ENCODE assay signal across 8 cellular contexts in genomic region chr1:181106022-181106312, GRCh38. TPM values are rescaled to one million over a fixed set of nuclear protein-coding genes. Genes with fewer than 3 reads are reported as not detected.
DNase-seq lines count a peak whose midpoint lies in the region; ATAC-seq and TF ChIP-seq lines count a peak whose summit lies in the region.

No MANE protein-coding gene starts in this region.

- H3K4me1 ChIP-seq in DOHH2 (ENCODE audit: control insufficient read depth, low read length) = peaks cover 27% of the 10 kb centered on the region
- peaks cover 70% of the 10 kb centered on the region for H3K4me1 ChIP-seq in PC-9 (replicated peaks; ENCODE audit: insufficient read depth)
- H3K4me1 ChIP-seq in esophagus muscularis mucosa = peaks cover 31 to 64% (median 52%) of the 10 kb centered on the region in 4 donors

- TF ChIP-seq EP300 in esophagus muscularis mucosa (IDR thresholded peaks at IDR 0.05) = no peak

- H3K27ac ChIP-seq in DOHH2 (ENCODE audit: low read depth, low read length) = no peak overlapping the region
- no peak overlapping the region for H3K27ac ChIP-seq in PC-9
- peak overlapping the region; percentile 81 to 94 (median 89) for H3K27ac ChIP-seq in esophagus muscularis mucosa (replicated peaks in 1 of 4)

- intact Hi-C loops in PC-9 (cut with micrococcal nuclease; ENCODE audit: unreplicated experiment) = no loop called here
- intact Hi-C loops in esophagus muscularis mucosa (cut with DNase I) = no loop called here

- 61% methylated on average over 3 of the region's 3 CpGs for WGBS in esophagus muscularis mucosa

- H3K36me3 ChIP-seq in DOHH2 (ENCODE audit: control insufficient read depth, low read length) (no peaks in the 10 kb centered on the region), PC-9 (ENCODE audit: low read depth) (no peaks in the 10 kb centered on the region), esophagus muscularis mucosa (no peaks in the 10 kb centered on the region)

- BruUV-seq in PC-9 (replicated peaks; lab: Mats Ljungman, UMichigan) = no TSS peak

- no peaks in the 10 kb centered on the region for H4K20me1 ChIP-seq in DOHH2 (ENCODE audit: control insufficient read depth, insufficient read depth, low read depth, low read length)
- H4K20me1 ChIP-seq in PC-9 (ENCODE audit: insufficient read depth) = no peaks in the 10 kb centered on the region

- H3F3A ChIP-seq in DOHH2 (ENCODE audit: control insufficient read depth, insufficient read depth) (no peaks in the 10 kb centered on the region), PC-9 (ENCODE audit: insufficient read depth, low read depth) (peaks cover 24% of the 10 kb centered on the region)

- no peak overlapping the region for H2AFZ ChIP-seq in PC-9

- TF ChIP-seq CTCF in DOHH2 (IDR thresholded peaks at IDR 0.05; ENCODE audit: low read depth, low read length, poor library complexity, severe bottlenecking) (no peak), PC-9 (conservative IDR thresholded peaks at IDR 0.05) (no peak), esophagus muscularis mucosa (IDR thresholded peaks at IDR 0.05) (no peak), retinal pigment epithelial cell (conservative IDR thresholded peaks at IDR 0.05; ENCODE audit: low read depth, low read length) (no peak), omental fat pad (IDR thresholded peaks at IDR 0.05) (no peak)

- H3K9me2 ChIP-seq in DOHH2 (replicated peaks; ENCODE audit: control insufficient read depth, low read length) (no peaks in the 10 kb centered on the region), PC-9 (ENCODE audit: insufficient read depth) (no peaks in the 10 kb centered on the region)

- H3K4me3 ChIP-seq in DOHH2 (ENCODE audit: low read length) = peak overlapping the region; percentile 70
- peak overlapping the region; percentile 37; the same call in 1 of the 2 replicates for H3K4me3 ChIP-seq in PC-9
- peak overlapping the region; percentile 66 to 91 (median 86) for H3K4me3 ChIP-seq in esophagus muscularis mucosa
- peak overlapping the region; percentile 41 for H3K4me3 ChIP-seq in retinal pigment epithelial cell (ENCODE audit: low read length)

- H3K4me2 ChIP-seq in DOHH2 (ENCODE audit: low read length) = peak overlapping the region; percentile 76
- H3K4me2 ChIP-seq in PC-9 = peak overlapping the region; percentile 78

- POLR2A ChIA-PET in PC-9 (lab: Charles Lee; ENCODE audit: unreplicated experiment) = no interaction called here

- H3K9me3 ChIP-seq in DOHH2 (ENCODE audit: control insufficient read depth, insufficient read depth, low read length) (no peaks in the 10 kb centered on the region), PC-9 (ENCODE audit: insufficient read depth, low read depth) (no peaks in the 10 kb centered on the region), esophagus muscularis mucosa (no peaks in the 10 kb centered on the region)

- H3K27me3 ChIP-seq in DOHH2 (ENCODE audit: control insufficient read depth, low read length) = peaks cover 55% of the 10 kb centered on the region
- no peaks in the 10 kb centered on the region for H3K27me3 ChIP-seq in PC-9 (ENCODE audit: insufficient read depth, low read depth)
- no peaks in the 10 kb centered on the region for H3K27me3 ChIP-seq in esophagus muscularis mucosa

- H3K79me2 ChIP-seq in DOHH2 (ENCODE audit: control insufficient read depth, low read length) = no peaks in the 10 kb centered on the region
- peaks cover 34% of the 10 kb centered on the region for H3K79me2 ChIP-seq in PC-9 (ENCODE audit: low read depth)

- CTCF ChIA-PET in PC-9 (lab: Charles Lee) = no interaction called here

- no peak for DNase-seq in PC-9
- DNase-seq in esophagus muscularis mucosa (ENCODE audit: extremely low spot score) = no peak
- DNase-seq in retinal pigment epithelial cell (ENCODE audit: low read depth) = no peak
- DNase-seq in omental fat pad (ENCODE audit: low spot score) = no peak
- DNase-seq in mesenteric fat pad (ENCODE audit: low spot score) = no peak
- no peak for DNase-seq in SW 1271 (lab: John Stamatoyannopoulos, UW)

- no peak for TF ChIP-seq POLR2A in esophagus muscularis mucosa (IDR thresholded peaks at IDR 0.05; ENCODE audit: low read depth)

- ATAC-seq in omental fat pad (ENCODE audit: low FRiP score) (no peak), HG03432 (IDR thresholded peaks at IDR 0.05; ENCODE audit: unreplicated experiment) (no peak)

RNA-seq across cellular contexts. Expression of gene IER5, which starts 17.5 kb away (rescaled TPM):
- 21.2 and 23.4 TPM in 2 replicates for total RNA-seq in PC-9 (2021)
- 10 to 100 TPM; 14.5 to 22.0 (median 16.7) TPM for total RNA-seq in esophagus muscularis mucosa
- total RNA-seq in omental fat pad = 10 to 100 TPM in 2 of 4 donors, 1 to 10 TPM in 2; 6.7 to 45.4 (median 19.5) TPM
- 9.9 TPM for total RNA-seq in mesenteric fat pad

Comparison
In these comparisons a context has a peak if more than half of its experiments do, and no peak if none do; other contexts are left out.
1. H3K27ac ChIP-seq: peak in esophagus muscularis mucosa (4 of 4); none in DOHH2 (single experiment) and PC-9 (single experiment).
2. Peak in every context shown above with its lines, with median percentiles within 50 percentile points of each other: H3K4me3 ChIP-seq.